ENCODE assay signal across 8 cellular contexts in the genomic region with DNA sequence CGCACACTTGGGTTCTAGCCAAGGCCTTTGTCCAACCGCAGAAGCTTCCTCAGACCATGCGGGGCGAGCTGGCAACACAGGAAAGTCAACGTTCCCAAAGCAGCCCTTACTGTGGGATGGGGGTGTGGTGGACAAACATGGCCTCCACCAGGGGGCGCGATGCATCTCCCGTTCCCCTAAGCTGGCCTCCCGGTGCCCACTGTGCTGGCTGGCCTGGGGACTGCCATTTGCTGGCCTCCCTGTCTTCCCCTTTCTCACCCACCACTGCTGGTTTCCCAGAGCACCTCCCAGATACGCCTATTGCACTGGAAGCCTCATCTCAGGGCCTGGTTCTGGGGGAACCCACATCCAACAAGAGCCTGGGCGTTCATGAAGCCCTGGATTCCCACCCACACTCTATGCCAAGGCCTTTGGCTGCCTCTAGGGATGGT.
DNase-seq lines count a peak whose midpoint lies in the region; ATAC-seq, FAIRE-seq and TF ChIP-seq lines count a peak whose summit lies in the region.

No MANE protein-coding gene starts in this region.

- H4K20me1 ChIP-seq in GM23248 (ENCODE audit: insufficient read depth), result no peaks in the 10 kb centered on the region
- H4K20me1 ChIP-seq in H1 (replicated peaks in 1 of 2; ENCODE audit: control insufficient read depth in 1 of 2, insufficient read depth in 2 of 2, low read length in 2 of 2), result peaks cover 0 to 3% of the 10 kb centered on the region in 2 experiments

- peak; percentile 71 to 78 for TF ChIP-seq RAD21 in H1 (IDR thresholded peaks at IDR 0.05 in 1 of 2, conservative IDR thresholded peaks at IDR 0.05 in 1 of 2; ENCODE audit: low read depth in 2 of 2, low read length in 2 of 2)

- H3K4me3 Mint-ChIP-seq in nephron, result no peak overlapping the region

- no peak overlapping the region for H3K14ac ChIP-seq in H1 (ENCODE audit: insufficient read length)

- H3K56ac ChIP-seq in H1 (replicated peaks; ENCODE audit: insufficient read length, low read depth, low read length), result no peak overlapping the region

- H3K9me3 Mint-ChIP-seq in nephron, result no peaks in the 10 kb centered on the region

- no peaks in the 10 kb centered on the region for H3K79me2 ChIP-seq in GM23248 (ENCODE audit: insufficient read depth)
- H3K79me2 ChIP-seq in H1 (ENCODE audit: control insufficient read depth in 1 of 2, insufficient read depth in 2 of 2, low read length in 2 of 2), result no peaks in the 10 kb centered on the region

- H4K8ac ChIP-seq in H1 (ENCODE audit: extremely low read depth, insufficient read depth, low read length), result peak overlapping the region; percentile 84; the same call in 1 of the 2 replicates

- H4K91ac ChIP-seq in H1 (replicated peaks; ENCODE audit: insufficient read length, low read length), result no peak overlapping the region

- H2BK120ac ChIP-seq in H1 (replicated peaks; ENCODE audit: low read depth, low read length), result no peak overlapping the region

- CTCF ChIA-PET in AG04450 (lab: Charles Lee) (interaction anchor here (1.0 to 1.8 kb wide), 6 partner anchors 9 to 476 kb away, joined by 3 to 8 read pairs (median 4); no protein-coding TSS in a partner anchor), H1 (lab: Charles Lee; ENCODE audit: partially characterized antibody) (interaction anchor here (0.7 to 9.2 kb wide), 38 partner anchors 9 to 1376 kb away, joined by 3 to 84 read pairs (median 4); no protein-coding TSS in a partner anchor)

- no peak for TF ChIP-seq EP300 in H1 (IDR thresholded peaks at IDR 0.05; ENCODE audit: borderline replicate concordance in 1 of 2, low read depth in 2 of 2, low read length in 2 of 2)

- H3K9me2 ChIP-seq in GM23248 (ENCODE audit: insufficient read depth), result no peaks in the 10 kb centered on the region

- H3K27ac Mint-ChIP-seq in nephron, result no peak overlapping the region

- H3K4me2 ChIP-seq in GM23248 (ENCODE audit: unreplicated experiment), result no peak overlapping the region
- H3K4me2 ChIP-seq in H1 (ENCODE audit: insufficient read depth in 1 of 2, low read depth in 2 of 2, low read length in 2 of 2), result no peak overlapping the region

- H3K27me3 ChIP-seq in AG04450 (ENCODE audit: control insufficient read depth, insufficient read depth, low read length) (peaks cover 57% of the 10 kb centered on the region), GM23248 (replicated peaks; ENCODE audit: insufficient read depth) (peaks cover 40% of the 10 kb centered on the region), H1 (replicated peaks in 1 of 4; ENCODE audit: control insufficient read depth in 3 of 4, extremely low read depth in 1 of 4, insufficient read depth in 3 of 4, low read length in 3 of 4) (no peaks in the 10 kb centered on the region; a peak in 1 of 7 replicates)

- H3K36me3 Mint-ChIP-seq in nephron (ENCODE audit: low read depth), result no peaks in the 10 kb centered on the region

- H2BK5ac ChIP-seq in H1 (ENCODE audit: low read depth, low read length), result no peak overlapping the region

- ATAC-seq in GM19395 (IDR thresholded peaks at IDR 0.05; ENCODE audit: unreplicated experiment) (no peak), GM18502 (IDR thresholded peaks at IDR 0.05; ENCODE audit: poor library complexity, unreplicated experiment) (no peak)

- peak; percentile 23 for DNase-seq in AG04450 (ENCODE audit: low read depth, low spot score)
- peak; percentile 61 for DNase-seq in GM23248
- peak; percentile 12 for DNase-seq in T-helper 9 cell
- DNase-seq in H1 (ENCODE audit: low read depth in 1 of 2, low spot score in 2 of 2), result peak; percentile 46 to 93
- DNase-seq in caudate nucleus (lab: John Stamatoyannopoulos, UW), result no peak

- peaks cover 7% of the 10 kb centered on the region for H3K4me1 Mint-ChIP-seq in nephron

- no peaks in the 10 kb centered on the region for H3K23me2 ChIP-seq in H1 (ENCODE audit: low read depth, low read length)

- H3K4ac ChIP-seq in H1 (replicated peaks; ENCODE audit: insufficient read length, low read depth, low read length), result no peak overlapping the region

- in situ Hi-C loops in GM23248 (cut with MboI), result no loop called here

- H3K27me3 Mint-ChIP-seq in nephron (ENCODE audit: low read depth), result peaks cover 96% of the 10 kb centered on the region

- WGBS in GM23248 (ENCODE audit: low coverage in 1 of 2, low lambda C conversion rate in 2 of 2, missing lambda C conversion rate in 2 of 2), 2 experiments, result 19 to 21% methylated on average over 11 of the region's 11 CpGs
- 40% methylated on average over 11 of the region's 11 CpGs; no CpG with 5 or more reads in 1 of the 2 experiments for WGBS in H1 (ENCODE audit: extremely low coverage in 1 of 2, insufficient coverage in 1 of 2, insufficient read length in 1 of 2, insufficient replicate concordance in 2 of 2, low coverage in 1 of 2, low lambda C conversion rate in 2 of 2, missing lambda C conversion rate in 1 of 2), 2 experiments

- TF ChIP-seq POLR2A in H1 (IDR thresholded peaks at IDR 0.05; ENCODE audit: control extremely low read depth in 1 of 2, low read depth in 2 of 2, low read length in 2 of 2), result no peak

- H3K27ac ChIP-seq in AG04450 (ENCODE audit: low read depth, low read length) (no peak overlapping the region), GM23248 (no peak overlapping the region), H1 (ENCODE audit: low read depth, low read length) (no peak overlapping the region), caudate nucleus (ENCODE audit: low read depth, low read length) (no peak overlapping the region)

- no peak overlapping the region for H2BK12ac ChIP-seq in H1 (ENCODE audit: low read depth, low read length)

- peak; percentile 71 for TF ChIP-seq CTCF in AG04450 (IDR thresholded peaks at IDR 0.05; ENCODE audit: low read depth, low read length)
- TF ChIP-seq CTCF in H1 (IDR thresholded peaks at IDR 0.05; ENCODE audit: control extremely low read depth in 1 of 3, insufficient read depth in 1 of 3, low read depth in 1 of 3, low read length in 3 of 3), result peak; percentile 87 to 97 (median 94)
- peak; percentile 32 to 46 (median 42) for TF ChIP-seq CTCF in nephron (IDR thresholded peaks at IDR 0.05; ENCODE audit: unreplicated experiment in 3 of 3)

- H3K4me3 ChIP-seq in AG04450 (ENCODE audit: low read depth, low read length) (no peak overlapping the region), GM23248 (no peak overlapping the region), H1 (ENCODE audit: extremely low read depth in 1 of 4, insufficient read depth in 2 of 4, low read depth in 3 of 4, low read length in 4 of 4) (no peak overlapping the region)

- H3K4me1 ChIP-seq in GM23248 (ENCODE audit: insufficient read depth) (no peaks in the 10 kb centered on the region), H1 (replicated peaks in 1 of 4; ENCODE audit: control insufficient read depth in 3 of 4, insufficient read depth in 4 of 4, low read length in 3 of 4) (peaks cover 0 to 1% (median 0%) of the 10 kb centered on the region in 4 experiments; a peak in 1 of 7 replicates)

- no peak for FAIRE-seq in H1 (lab: Jason Lieb, UNC)

- no peak overlapping the region for H3K18ac ChIP-seq in H1 (ENCODE audit: extremely low read depth, low read length)

- H2AFZ ChIP-seq in GM23248, result no peak overlapping the region
- H2AFZ ChIP-seq in H1 (ENCODE audit: low read length), result peak overlapping the region; percentile 63

- no peaks in the 10 kb centered on the region for H3K79me1 ChIP-seq in H1 (ENCODE audit: low read depth, low read length)

- H3K9ac ChIP-seq in GM23248 (no peak overlapping the region), H1 (replicated peaks in 1 of 4; ENCODE audit: extremely low read depth in 1 of 4, low read depth in 3 of 4, low read length in 3 of 4) (no peak overlapping the region; a peak in 1 of 7 replicates)

- H2BK20ac ChIP-seq in H1 (ENCODE audit: low read length), result no peak overlapping the region

- H3K36me3 ChIP-seq in GM23248 (ENCODE audit: low read depth), result no peaks in the 10 kb centered on the region
- no peaks in the 10 kb centered on the region for H3K36me3 ChIP-seq in H1 (ENCODE audit: control insufficient read depth in 2 of 4, insufficient read depth in 4 of 4, low read length in 3 of 4)

- H2AK5ac ChIP-seq in H1 (ENCODE audit: low read depth, low read length), result no peak overlapping the region

- no peak overlapping the region for H3K23ac ChIP-seq in H1 (ENCODE audit: insufficient read length)

- POLR2A ChIA-PET in AG04450 (lab: Yijun Ruan, JAX), result no interaction called here
- POLR2A ChIA-PET in H1 (lab: Charles Lee; ENCODE audit: partially characterized antibody), result interaction anchor here (1.0 kb wide), 1 partner anchor 18 kb away, joined by 3 read pairs; no protein-coding TSS in a partner anchor

- H2BK15ac ChIP-seq in H1 (ENCODE audit: low read length), result no peak overlapping the region

- H3K9me3 ChIP-seq in AG04450 (ENCODE audit: control insufficient read depth, insufficient read depth, low read length) (no peaks in the 10 kb centered on the region), GM23248 (ENCODE audit: low read depth) (no peaks in the 10 kb centered on the region), H1 (ENCODE audit: insufficient read depth in 2 of 2, low read depth in 1 of 2, low read length in 1 of 2) (no peaks in the 10 kb centered on the region)

- no peaks in the 10 kb centered on the region for H3F3A ChIP-seq in GM23248 (ENCODE audit: insufficient read depth)

- H4K5ac ChIP-seq in H1 (ENCODE audit: insufficient read length, low read depth, low read length), result no peak overlapping the region

TF ChIP-seq in H1, 55 proteins besides CTCF, POLR2A, EP300 and RAD21:
- peak; percentile 84 for TF ChIP-seq YY1 (IDR thresholded peaks at IDR 0.05; ENCODE audit: low read depth, low read length)
- TF ChIP-seq, protein P1, sequence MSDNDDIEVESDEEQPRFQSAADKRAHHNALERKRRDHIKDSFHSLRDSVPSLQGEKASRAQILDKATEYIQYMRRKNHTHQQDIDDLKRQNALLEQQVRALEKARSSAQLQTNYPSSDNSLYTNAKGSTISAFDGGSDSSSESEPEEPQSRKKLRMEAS (IDR thresholded peaks at IDR 0.05), result peak; percentile 71
- no peak for TF ChIP-seq NRF1 (IDR thresholded peaks at IDR 0.05; ENCODE audit: low read depth, low read length)
- no peak for TF ChIP-seq RNF2 (IDR thresholded peaks at IDR 0.05; ENCODE audit: borderline replicate concordance, low read depth, low read length, missing control alignments, poor library complexity, severe bottlenecking)
- 0 out of 2 replicates have a peak, but pooled peaks have one; percentile 24 for TF ChIP-seq TEAD4 (IDR thresholded peaks at IDR 0.05; ENCODE audit: low read depth, low read length)
- peak; percentile 25; the same call in 1 of the 2 replicates for TF ChIP-seq CREB1 (IDR thresholded peaks at IDR 0.05)
- peak; percentile 59; the same call in 1 of the 2 replicates for TF ChIP-seq GABPA (IDR thresholded peaks at IDR 0.05; ENCODE audit: borderline replicate concordance, insufficient read depth, low read length)
TF ChIP-seq in H1: peak in this region for 5.

Comparison
In these comparisons a context has a peak if more than half of its experiments do, and no peak if none do; other contexts are left out.
1. DNase-seq: peak in AG04450 (single experiment), GM23248 (single experiment), T-helper 9 cell (single experiment) and H1 (2 of 2); none in caudate nucleus (0 of 61).
2. CTCF ChIP-seq: peak in every context shown above with its lines; median percentile 94 in H1; 71 in AG04450; 42 in nephron.